ENCODE assay signal across 8 cellular contexts in the genomic region with DNA sequence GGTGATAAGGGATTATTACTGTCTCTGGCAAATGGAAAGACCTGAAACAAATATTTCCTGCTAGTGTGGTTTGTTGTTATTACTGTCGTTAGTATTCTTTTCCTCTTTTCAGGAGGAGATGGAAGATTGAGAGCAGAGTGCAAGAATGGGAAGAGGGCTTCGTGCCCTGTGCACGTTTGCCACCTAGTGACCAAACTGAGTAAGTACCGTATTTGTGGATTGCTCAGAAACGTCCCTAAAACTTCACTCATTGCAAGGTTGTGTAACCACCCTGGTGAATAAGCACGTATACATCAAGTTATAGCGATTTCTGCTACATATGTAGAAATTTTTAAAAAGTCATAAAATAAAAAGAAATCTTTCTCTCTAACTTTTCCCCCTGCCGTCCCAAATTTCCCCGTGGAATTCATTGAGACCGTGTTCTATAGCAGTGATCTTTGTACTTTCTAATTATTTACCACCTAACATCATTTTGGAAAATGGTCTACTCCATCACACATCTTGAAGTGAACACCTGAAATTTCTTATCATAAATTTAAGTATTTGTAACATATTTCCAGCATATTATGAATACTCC. TPM values are rescaled to one million over a fixed set of nuclear protein-coding genes. Genes with fewer than 3 reads are reported as not detected.
DNase-seq lines count a peak whose midpoint lies in the region; ATAC-seq and TF ChIP-seq lines count a peak whose summit lies in the region.

No MANE protein-coding gene starts in this region.

- H3K4me1 Mint-ChIP-seq in progenitor cell of endocrine pancreas (ENCODE audit: low read depth): no peaks in the 10 kb centered on the region

- H3K9me3 Mint-ChIP-seq in progenitor cell of endocrine pancreas (ENCODE audit: low read depth): no peaks in the 10 kb centered on the region

- ATAC-seq in GM19463 (IDR thresholded peaks at IDR 0.05; ENCODE audit: unreplicated experiment): peak; percentile 84
- peak; percentile 92 for ATAC-seq in SK-N-SH treated with all-trans-retinoic acid at 6 μM for 48 hours
- no peak for ATAC-seq in HG03457 (IDR thresholded peaks at IDR 0.05; ENCODE audit: unreplicated experiment)

- no peaks in the 10 kb centered on the region for H3K36me3 Mint-ChIP-seq in progenitor cell of endocrine pancreas (ENCODE audit: insufficient read depth)

- H3K27me3 Mint-ChIP-seq in progenitor cell of endocrine pancreas: peaks cover 22% of the 10 kb centered on the region

- no peak overlapping the region for H3K4me3 ChIP-seq in fibroblast of mammary gland (ENCODE audit: control insufficient read depth, low read depth, low read length)

- TF ChIP-seq CTCF in fibroblast of mammary gland (conservative IDR thresholded peaks at IDR 0.05; ENCODE audit: control insufficient read depth, insufficient read depth, low read depth, low read length): peak; percentile 91
- TF ChIP-seq CTCF in progenitor cell of endocrine pancreas (IDR thresholded peaks at IDR 0.05; ENCODE audit: unreplicated experiment): peak; percentile 86

- no peak overlapping the region for H3K4me3 Mint-ChIP-seq in progenitor cell of endocrine pancreas (ENCODE audit: low read depth)

- no peak overlapping the region for H3K27ac Mint-ChIP-seq in progenitor cell of endocrine pancreas

- DNase-seq in NCI-H2107 treated with DMSO at 0.1 percent for 48 hours (lab: John Stamatoyannopoulos, UW; ENCODE audit: unreplicated experiment): peak; percentile 28
- DNase-seq in NCI-H2107 (lab: John Stamatoyannopoulos, UW): no peak
- DNase-seq in HT1080 (ENCODE audit: low read depth): peak; percentile 36
- DNase-seq in fibroblast of mammary gland (ENCODE audit: low read depth): peak; percentile 68
- DNase-seq in progenitor cell of endocrine pancreas (ENCODE audit: low spot score, unreplicated experiment): no peak

TF ChIP-seq in SK-N-SH treated with all-trans-retinoic acid at 6 μM for 48 hours, 23 proteins besides CTCF, POLR2A, EP300 and RAD21:
- no peak for TF ChIP-seq ZNF70 (CRISPR knock-in tag; IDR thresholded peaks at IDR 0.05)
- no peak for TF ChIP-seq ZNF565 (CRISPR knock-in tag; conservative IDR thresholded peaks at IDR 0.05; ENCODE audit: low read depth)
- no peak for TF ChIP-seq OSR1 (CRISPR knock-in tag; IDR thresholded peaks at IDR 0.05)
- TF ChIP-seq ISL1 (CRISPR knock-in tag; IDR thresholded peaks at IDR 0.05): no peak
- TF ChIP-seq ESRRG (CRISPR knock-in tag; IDR thresholded peaks at IDR 0.05): no peak
- TF ChIP-seq, protein P1, sequence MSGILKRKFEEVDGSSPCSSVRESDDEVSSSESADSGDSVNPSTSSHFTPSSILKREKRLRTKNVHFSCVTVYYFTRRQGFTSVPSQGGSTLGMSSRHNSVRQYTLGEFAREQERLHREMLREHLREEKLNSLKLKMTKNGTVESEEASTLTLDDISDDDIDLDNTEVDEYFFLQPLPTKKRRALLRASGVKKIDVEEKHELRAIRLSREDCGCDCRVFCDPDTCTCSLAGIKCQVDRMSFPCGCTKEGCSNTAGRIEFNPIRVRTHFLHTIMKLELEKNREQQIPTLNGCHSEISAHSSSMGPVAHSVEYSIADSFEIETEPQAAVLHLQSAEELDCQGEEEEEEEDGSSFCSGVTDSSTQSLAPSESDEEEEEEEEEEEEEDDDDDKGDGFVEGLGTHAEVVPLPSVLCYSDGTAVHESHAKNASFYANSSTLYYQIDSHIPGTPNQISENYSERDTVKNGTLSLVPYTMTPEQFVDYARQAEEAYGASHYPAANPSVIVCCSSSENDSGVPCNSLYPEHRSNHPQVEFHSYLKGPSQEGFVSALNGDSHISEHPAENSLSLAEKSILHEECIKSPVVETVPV (CRISPR knock-in tag; IDR thresholded peaks at IDR 0.05): no peak
- TF ChIP-seq CSDC2 (CRISPR knock-in tag; IDR thresholded peaks at IDR 0.05): no peak
- no peak for TF ChIP-seq PPARA (CRISPR knock-in tag; IDR thresholded peaks at IDR 0.05; ENCODE audit: borderline replicate concordance)
- TF ChIP-seq BACH2 (CRISPR knock-in tag; IDR thresholded peaks at IDR 0.05; ENCODE audit: borderline replicate concordance): no peak

RNA-seq across cellular contexts. Expression of a gene that starts 24.3 kb away (rescaled TPM):
- total RNA-seq in HT1080 (2014; rRNA removed; shearing (Covaris generic)): 0.63 and 2.1 TPM in 2 replicates
- 1.1 TPM in 2 replicates for polyA plus RNA-seq in HT1080 (2015; cell fraction: cytosol; rRNA removed)
- 2.2 TPM in 2 replicates for polyA plus RNA-seq in HT1080 (2015; cell fraction: nucleus; rRNA removed)
- total RNA-seq in progenitor cell of endocrine pancreas: 152 and 154 TPM in 2 replicates

Comparison
In these comparisons a context has a peak if more than half of its experiments do, and no peak if none do; other contexts are left out.
1. DNase-seq: peak in NCI-H2107 treated with DMSO at 0.1 percent for 48 hours (single experiment), HT1080 (single experiment) and fibroblast of mammary gland (single experiment); none in NCI-H2107 (single experiment) and progenitor cell of endocrine pancreas (single experiment).
2. RNA of a gene that starts 24.3 kb away (total RNA-seq): 152 to 154 TPM in progenitor cell of endocrine pancreas; 0.63 to 2.1 TPM in HT1080; every median in the first group is over 10 times any median in the second.